ENCODE assay signal across 1 cellular context in genomic region chr1:89657886-89658285, GRCh38.
TF ChIP-seq lines count a peak whose summit lies in the region.

No MANE protein-coding gene starts in this region.

TF ChIP-seq in K562, 482 proteins besides CTCF, POLR2A, EP300 and RAD21 (continued from another document):
- no peak for TF ChIP-seq ARID4B (CRISPR knock-in tag; IDR thresholded peaks at IDR 0.05)
